In genomic region chr6:31401403-31401802, GRCh38 we compare ENCODE assay signal across 8 cellular contexts. TPM values are rescaled to one million over a fixed set of nuclear protein-coding genes. Genes with fewer than 3 reads are reported as not detected.
DNase-seq lines count a peak whose midpoint lies in the region; TF ChIP-seq lines count a peak whose summit lies in the region.

No MANE protein-coding gene starts in this region.

- peaks cover 5% of the 10 kb centered on the region for H3K36me3 Mint-ChIP-seq in activated T-cell treated with anti-CD3 and anti-CD28 coated beads, Interleukin-2, amount 50 U/mL, for 24 hours (ENCODE audit: low read depth)
- peaks cover 2% of the 10 kb centered on the region for H3K36me3 Mint-ChIP-seq in activated T-helper 1 cell treated with anti-CD3 and anti-CD28 coated beads, Interleukin-12 subunit alpha, Interleukin-12 subunit beta, Interleukin-2, Interleukin-4 antibody, amounts not matched to agents 30 ng/mL and 10 ng/mL and 1 ng/mL, durations not matched to agents 14 hours and 24 hours and 36 hours (ENCODE audit: low read depth)

- H3K9me3 Mint-ChIP-seq in activated T-cell treated with anti-CD3 and anti-CD28 coated beads, Interleukin-2, amount 50 U/mL, for 24 hours: no peaks in the 10 kb centered on the region
- no peaks in the 10 kb centered on the region for H3K9me3 Mint-ChIP-seq in activated T-helper 1 cell treated with anti-CD3 and anti-CD28 coated beads, Interleukin-12 subunit alpha, Interleukin-12 subunit beta, Interleukin-2, Interleukin-4 antibody, amounts not matched to agents 30 ng/mL and 10 ng/mL and 1 ng/mL, durations not matched to agents 14 hours and 24 hours and 36 hours

- peak overlapping the region; percentile 95 for H3K27ac Mint-ChIP-seq in activated T-cell treated with anti-CD3 and anti-CD28 coated beads, Interleukin-2, amount 50 U/mL, for 24 hours
- peak overlapping the region; percentile 91 for H3K27ac Mint-ChIP-seq in activated T-helper 1 cell treated with anti-CD3 and anti-CD28 coated beads, Interleukin-12 subunit alpha, Interleukin-12 subunit beta, Interleukin-2, Interleukin-4 antibody, amounts not matched to agents 30 ng/mL and 10 ng/mL and 1 ng/mL, durations not matched to agents 14 hours and 24 hours and 36 hours

- H3K9me3 ChIP-seq in left ventricle myocardium inferior (replicated peaks) (no peaks in the 10 kb centered on the region), spleen (no peaks in the 10 kb centered on the region)

- TF ChIP-seq POLR2A in spleen (IDR thresholded peaks at IDR 0.05): no peak

- H3K4me1 ChIP-seq in left ventricle myocardium inferior: peaks cover 88% of the 10 kb centered on the region
- H3K4me1 ChIP-seq in spleen: peaks cover 23 to 85% (median 68%) of the 10 kb centered on the region in 6 donors

- H3K4me1 Mint-ChIP-seq in activated T-cell treated with anti-CD3 and anti-CD28 coated beads, Interleukin-2, amount 50 U/mL, for 24 hours (ENCODE audit: low read depth): peaks cover 73% of the 10 kb centered on the region
- H3K4me1 Mint-ChIP-seq in activated T-helper 1 cell treated with anti-CD3 and anti-CD28 coated beads, Interleukin-12 subunit alpha, Interleukin-12 subunit beta, Interleukin-2, Interleukin-4 antibody, amounts not matched to agents 30 ng/mL and 10 ng/mL and 1 ng/mL, durations not matched to agents 14 hours and 24 hours and 36 hours (ENCODE audit: low read depth): peaks cover 44% of the 10 kb centered on the region

- no peaks in the 10 kb centered on the region for H3K27me3 Mint-ChIP-seq in activated T-cell treated with anti-CD3 and anti-CD28 coated beads, Interleukin-2, amount 50 U/mL, for 24 hours
- H3K27me3 Mint-ChIP-seq in activated T-helper 1 cell treated with anti-CD3 and anti-CD28 coated beads, Interleukin-12 subunit alpha, Interleukin-12 subunit beta, Interleukin-2, Interleukin-4 antibody, amounts not matched to agents 30 ng/mL and 10 ng/mL and 1 ng/mL, durations not matched to agents 14 hours and 24 hours and 36 hours (ENCODE audit: insufficient read depth): peaks cover 2% of the 10 kb centered on the region

- H3K4me3 ChIP-seq in left ventricle myocardium inferior: peak overlapping the region; percentile 95
- peak overlapping the region; percentile 63 to 89 (median 68) for H3K4me3 ChIP-seq in spleen

- no peaks in the 10 kb centered on the region for H3K27me3 ChIP-seq in left ventricle myocardium inferior (ENCODE audit: low read depth)
- no peaks in the 10 kb centered on the region for H3K27me3 ChIP-seq in spleen (replicated peaks in 1 of 7)

- DNase-seq in activated T-cell treated with anti-CD3 and anti-CD28 coated beads, Interleukin-2, amount 50 U/mL, for 24 hours: no peak
- DNase-seq in activated T-cell treated with anti-CD3 and anti-CD28 coated beads, Interleukin-2, amount 50 U/mL, for 1 hour: no peak
- no peak for DNase-seq in activated T-helper 1 cell treated with anti-CD3 and anti-CD28 coated beads, Interleukin-12 subunit alpha, Interleukin-12 subunit beta, Interleukin-2, Interleukin-4 antibody, amounts not matched to agents 30 ng/mL and 10 ng/mL and 1 ng/mL, durations not matched to agents 14 hours and 24 hours and 36 hours (ENCODE audit: low spot score)
- DNase-seq in left ventricle myocardium inferior: no peak
- DNase-seq in spleen: no peak
- DNase-seq in KG1 (lab: John Stamatoyannopoulos, UW): no peak
- DNase-seq in hypothalamus (lab: John Stamatoyannopoulos, UW): no peak
- DNase-seq in putamen (ENCODE audit: low spot score): no peak

- H3K36me3 ChIP-seq in left ventricle myocardium inferior (no peaks in the 10 kb centered on the region), spleen (no peaks in the 10 kb centered on the region)

- intact Hi-C loops in activated T-helper 1 cell treated with anti-CD3 and anti-CD28 coated beads, Interleukin-12 subunit alpha, Interleukin-12 subunit beta, Interleukin-2, Interleukin-4 antibody, amounts not matched to agents 30 ng/mL and 10 ng/mL and 1 ng/mL, durations not matched to agents 14 hours and 24 hours and 36 hours (cut with micrococcal nuclease): loop anchor here (5.0 to 10.0 kb wide), 2 partner anchors 44 to 193 kb away; partner anchors contain the start of genes HLA-B and NCR3
- intact Hi-C loops in left ventricle myocardium inferior (cut with micrococcal nuclease) (no loop called here), spleen (cut with DNase I; ENCODE audit: low total_unique reads) (loop anchor here (10.0 kb wide), 1 partner anchor 93 kb away; the partner anchor contains the start of gene MICB)

- WGBS in spleen, 5 donors: 33 to 40% (median 35%) methylated on average over 4 of the region's 4 CpGs

- TF ChIP-seq CTCF in left ventricle myocardium inferior (IDR thresholded peaks at IDR 0.05; ENCODE audit: borderline replicate concordance) (no peak), spleen (IDR thresholded peaks at IDR 0.05 in 8 of 11, conservative IDR thresholded peaks at IDR 0.05 in 3 of 11) (no peak)

- peak overlapping the region; percentile 91 for H3K4me3 Mint-ChIP-seq in activated T-cell treated with anti-CD3 and anti-CD28 coated beads, Interleukin-2, amount 50 U/mL, for 24 hours
- peak overlapping the region; percentile 84 for H3K4me3 Mint-ChIP-seq in activated T-helper 1 cell treated with anti-CD3 and anti-CD28 coated beads, Interleukin-12 subunit alpha, Interleukin-12 subunit beta, Interleukin-2, Interleukin-4 antibody, amounts not matched to agents 30 ng/mL and 10 ng/mL and 1 ng/mL, durations not matched to agents 14 hours and 24 hours and 36 hours

- H3K27ac ChIP-seq in left ventricle myocardium inferior (replicated peaks) (peak overlapping the region; percentile 100), spleen (peak overlapping the region; percentile 94 to 99 (median 98))

RNA-seq across cellular contexts. Expression of gene MICA, which starts 2.0 kb away (rescaled TPM):
- total RNA-seq in activated T-helper 1 cell treated with anti-CD3 and anti-CD28 coated beads, Interleukin-12 subunit alpha, Interleukin-12 subunit beta, Interleukin-2, Interleukin-4 antibody, amounts not matched to agents 30 ng/mL and 10 ng/mL and 1 ng/mL, durations not matched to agents 14 hours and 24 hours and 36 hours: 11.5 and 12.4 TPM in 2 replicates
- total RNA-seq in left ventricle myocardium inferior: 9.9 TPM
- total RNA-seq in spleen: 10 to 100 TPM; 14.6 to 19.7 (median 15.2) TPM
- polyA plus RNA-seq in spleen: 10 to 100 TPM in 2 of 3 donors, 1 to 10 TPM in 1; 7.8 to 27.4 (median 17.0) TPM

RNA-seq across cellular contexts. Expression of gene HLA-B, which starts 44.4 kb away (rescaled TPM):
- 3,770 and 3,814 TPM in 2 replicates for total RNA-seq in activated T-helper 1 cell treated with anti-CD3 and anti-CD28 coated beads, Interleukin-12 subunit alpha, Interleukin-12 subunit beta, Interleukin-2, Interleukin-4 antibody, amounts not matched to agents 30 ng/mL and 10 ng/mL and 1 ng/mL, durations not matched to agents 14 hours and 24 hours and 36 hours
- total RNA-seq in left ventricle myocardium inferior (400 TPM), spleen (1,000 to 10,000 TPM; 3,415 to 5,675 (median 4,969) TPM)
- polyA plus RNA-seq in spleen: 1,000 to 10,000 TPM; 2,503 to 3,140 (median 2,736) TPM
